In genomic region chr3:141707741-141708203, GRCh38 we compare ENCODE assay signal across 1 cellular context.
TF ChIP-seq lines count a peak whose summit lies in the region.

No MANE protein-coding gene starts in this region.

TF ChIP-seq in IMR-90, 13 proteins besides CTCF, POLR2A, EP300 and RAD21 (continued from another document):
- no peak for TF ChIP-seq RFX5 (IDR thresholded peaks at IDR 0.05; ENCODE audit: low read depth, low read length)
- TF ChIP-seq BHLHE40 (IDR thresholded peaks at IDR 0.05; ENCODE audit: low read depth, low read length) = no peak
- no peak for TF ChIP-seq CEBPB (IDR thresholded peaks at IDR 0.05; ENCODE audit: low read depth, low read length)
- no peak for TF ChIP-seq MXI1 (IDR thresholded peaks at IDR 0.05; ENCODE audit: borderline replicate concordance, low read depth, low read length)
- TF ChIP-seq CHD1 (IDR thresholded peaks at IDR 0.05; ENCODE audit: low read depth, low read length) = no peak
- TF ChIP-seq SMC3 (IDR thresholded peaks at IDR 0.05; ENCODE audit: low read depth, low read length) = no peak
- no peak for TF ChIP-seq NFE2L2 (IDR thresholded peaks at IDR 0.05; ENCODE audit: low read depth, low read length)
- TF ChIP-seq RCOR1 (IDR thresholded peaks at IDR 0.05; ENCODE audit: insufficient replicate concordance, low read length) = no peak
- TF ChIP-seq USF2 (IDR thresholded peaks at IDR 0.05; ENCODE audit: low read depth, low read length) = no peak
- no peak for TF ChIP-seq MAFK (IDR thresholded peaks at IDR 0.05; ENCODE audit: low read depth, low read length)
- TF ChIP-seq ELK1 (IDR thresholded peaks at IDR 0.05; ENCODE audit: borderline replicate concordance, low read depth, low read length) = no peak
- TF ChIP-seq MAZ (IDR thresholded peaks at IDR 0.05; ENCODE audit: borderline replicate concordance, low read depth, low read length) = no peak
TF ChIP-seq in IMR-90: peak in this region for 0.
